Comparison of ENCODE assay signal across 37 cellular contexts in the genomic region with DNA sequence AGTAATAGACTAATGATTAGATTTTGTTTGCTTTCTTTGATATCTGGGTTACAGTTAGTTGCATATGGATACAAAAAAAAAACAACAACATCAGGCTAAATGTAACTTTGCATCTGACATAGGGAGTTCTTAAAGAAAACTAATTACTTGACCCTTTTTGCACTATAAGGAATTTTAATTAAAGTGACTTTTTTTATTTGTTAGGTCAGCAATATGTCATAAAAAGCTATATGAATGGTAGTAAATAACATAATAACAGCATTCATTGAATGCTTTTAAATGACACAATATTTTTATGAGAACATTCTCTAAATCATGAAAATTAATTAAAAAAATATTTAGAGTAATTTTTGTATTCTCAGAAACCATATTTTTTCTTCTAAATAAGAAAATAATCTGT.
"Had no signal": no experiment of that assay in that cellular context is flagged by ENCODE, and none has a peak within 500 bp of the region (broad histone marks: within the 10 kb centered on the region; RNA-seq: fewer than 3 reads in every experiment).

No MANE protein-coding gene starts in this region.

- H3K9me3 ChIP-seq: body of pancreas, breast epithelium had no signal

- DNase-seq: activated B cell treated with CpG ODN at 0.5 μM for 24 hours; activated CD4-positive, alpha-beta memory T cell treated with anti-CD3 and anti-CD28 coated beads for 36 hours; activated CD4-positive, alpha-beta T cell treated with anti-CD3 and anti-CD28 coated beads for 4 hours; activated CD4-positive, alpha-beta T cell treated with anti-CD3 and anti-CD28 coated beads, Interleukin-2, amount 10 ng/mL, durations not matched to agents 24 days and 14 days; activated CD4-positive, alpha-beta T cell treated with anti-CD3 and anti-CD28 coated beads, Interleukin-2, amount 50 U/mL, for 1 hour; activated CD4-positive, alpha-beta T cell treated with anti-CD3 and anti-CD28 coated beads, Interleukin-2, amount 50 U/mL, for 4 hours; activated CD4-positive, CD25-positive, alpha-beta regulatory T cell treated with anti-CD3 and anti-CD28 coated beads, Interleukin-2, amount 50 U/mL, for 72 hours; activated CD8-positive, alpha-beta memory T cell treated with anti-CD3 and anti-CD28 coated beads, Interleukin-2, amount 50 U/mL, for 4 hours; activated CD8-positive, alpha-beta T cell treated with anti-CD3 and anti-CD28 coated beads for 36 hours; activated effector memory CD4-positive, alpha-beta T cell treated with anti-CD3 and anti-CD28 coated beads, Interleukin-2, amount 50 U/mL, for 16 hours; activated gamma-delta T cell treated with Interleukin-2 at 50 U/mL for 16 hours; activated naive CD4-positive, alpha-beta T cell; activated naive CD4-positive, alpha-beta T cell treated with anti-CD3 and anti-CD28 coated beads for 36 hours; activated naive CD4-positive, alpha-beta T cell treated with anti-CD3 and anti-CD28 coated beads, Interleukin-2, amount 50 U/mL, for 16 hours; activated naive CD8-positive, alpha-beta T cell treated with anti-CD3 and anti-CD28 coated beads for 36 hours; activated T-cell treated with anti-CD3 and anti-CD28 coated beads for 4 hours; activated T-cell treated with anti-CD3 and anti-CD28 coated beads, Interleukin-2, amount 50 U/mL, for 1 hour; activated T-cell treated with anti-CD3 and anti-CD28 coated beads, Interleukin-2, amount 50 U/mL, for 4 hours; activated T-cell treated with anti-CD3 and anti-CD28 coated beads, Interleukin-2, amount 50 U/mL, for 72 hours; adrenal gland; amniotic stem cell; aorta; body of pancreas; brain microvascular endothelial cell; central memory CD4-positive, alpha-beta T cell; T-helper 1 cell; T-helper 2 cell; T-helper 9 cell had no signal

- H3K27me3 Mint-ChIP-seq: activated B cell treated with CpG ODN at 0.5 μM for 24 hours; activated CD4-positive, alpha-beta memory T cell treated with anti-CD3 and anti-CD28 coated beads for 36 hours; activated CD4-positive, alpha-beta T cell treated with anti-CD3 and anti-CD28 coated beads, Interleukin-2, amount 10 ng/mL, durations not matched to agents 24 days and 14 days; activated CD8-positive, alpha-beta T cell treated with anti-CD3 and anti-CD28 coated beads for 36 hours; activated naive CD8-positive, alpha-beta T cell treated with anti-CD3 and anti-CD28 coated beads for 36 hours; activated T-helper 17 cell treated with anti-CD3 and anti-CD28 coated beads, Interleukin-2, amount 50 U/mL, for 72 hours had no signal

- H3K27me3 ChIP-seq: adrenal gland, body of pancreas, brain microvascular endothelial cell, breast epithelium had no signal

- H3K4me1 Mint-ChIP-seq: activated B cell treated with CpG ODN at 0.5 μM for 24 hours; activated CD4-positive, alpha-beta T cell treated with anti-CD3 and anti-CD28 coated beads, Interleukin-2, amount 10 ng/mL, durations not matched to agents 24 days and 14 days; activated naive CD8-positive, alpha-beta T cell treated with anti-CD3 and anti-CD28 coated beads for 36 hours; activated T-helper 17 cell treated with anti-CD3 and anti-CD28 coated beads, Interleukin-2, amount 50 U/mL, for 72 hours had no signal

- FAIRE-seq: astrocyte, TTC549 had no signal

- H3K4me3 Mint-ChIP-seq: activated B cell treated with CpG ODN at 0.5 μM for 24 hours; activated CD4-positive, alpha-beta memory T cell treated with anti-CD3 and anti-CD28 coated beads for 36 hours; activated CD4-positive, alpha-beta T cell treated with anti-CD3 and anti-CD28 coated beads, Interleukin-2, amount 10 ng/mL, durations not matched to agents 24 days and 14 days; activated CD8-positive, alpha-beta T cell treated with anti-CD3 and anti-CD28 coated beads for 36 hours; activated naive CD4-positive, alpha-beta T cell treated with anti-CD3 and anti-CD28 coated beads for 36 hours; activated naive CD8-positive, alpha-beta T cell treated with anti-CD3 and anti-CD28 coated beads for 36 hours; activated T-cell treated with anti-CD3 and anti-CD28 coated beads, Interleukin-2, amount 50 U/mL, for 4 hours; activated T-cell treated with anti-CD3 and anti-CD28 coated beads, Interleukin-2, amount 50 U/mL, for 72 hours; activated T-helper 1 cell treated with anti-CD3 and anti-CD28 coated beads, Interleukin-12 subunit alpha, Interleukin-12 subunit beta, Interleukin-2, Interleukin-4 antibody, amounts not matched to agents 30 ng/mL and 10 ng/mL and 1 ng/mL, durations not matched to agents 14 hours and 24 hours and 36 hours; activated T-helper 17 cell treated with anti-CD3 and anti-CD28 coated beads, Interleukin-2, amount 50 U/mL, for 72 hours; T-helper 1 cell treated with Interleukin-12 subunit alpha and Interleukin-12 subunit beta and Interleukin-4 antibody, amounts not matched to agents 30 μg/mL and 1 μg/mL, for 36 hours; T-helper 2 cell treated with Interferon-gamma antibody and Interleukin-4, amounts not matched to agents 5 μg/mL and 100 μg/mL, for 36 hours had no signal

- H3K4me1 ChIP-seq: adrenal gland, body of pancreas, breast epithelium had no signal

- ATAC-seq: activated CD8-positive, alpha-beta T cell treated with anti-CD3 and anti-CD28 coated beads for 36 hours; activated naive CD4-positive, alpha-beta T cell treated with anti-CD3 and anti-CD28 coated beads, Interleukin-2, amount 50 U/mL, for 72 hours; activated T-cell treated with anti-CD3 and anti-CD28 coated beads, Interleukin-2, amount 50 U/mL, for 4 hours; activated T-cell treated with anti-CD3 and anti-CD28 coated beads, Interleukin-2, amount 50 U/mL, for 72 hours; activated T-helper 17 cell treated with anti-CD3 and anti-CD28 coated beads, Interleukin-2, amount 50 U/mL, for 72 hours; body of pancreas had no signal

- H3K4me3 ChIP-seq: adrenal gland, body of pancreas, breast epithelium had no signal

- H3K9me3 Mint-ChIP-seq: activated CD4-positive, alpha-beta T cell treated with anti-CD3 and anti-CD28 coated beads, Interleukin-2, amount 10 ng/mL, durations not matched to agents 24 days and 14 days; activated CD8-positive, alpha-beta T cell treated with anti-CD3 and anti-CD28 coated beads for 36 hours; activated T-helper 1 cell treated with anti-CD3 and anti-CD28 coated beads, Interleukin-12 subunit alpha, Interleukin-12 subunit beta, Interleukin-2, Interleukin-4 antibody, amounts not matched to agents 30 ng/mL and 10 ng/mL and 1 ng/mL, durations not matched to agents 14 hours and 24 hours and 36 hours had no signal

- H3K36me3 Mint-ChIP-seq: activated CD4-positive, alpha-beta memory T cell treated with anti-CD3 and anti-CD28 coated beads for 36 hours; activated naive CD4-positive, alpha-beta T cell treated with anti-CD3 and anti-CD28 coated beads, Interleukin-2, amount 50 U/mL, for 72 hours; activated naive CD8-positive, alpha-beta T cell treated with anti-CD3 and anti-CD28 coated beads for 36 hours had no signal

- H3K27ac ChIP-seq: adrenal gland, body of pancreas, brain microvascular endothelial cell, breast epithelium, VCaP had no signal

- H3K27ac Mint-ChIP-seq: activated B cell treated with CpG ODN at 0.5 μM for 24 hours; activated CD4-positive, alpha-beta memory T cell treated with anti-CD3 and anti-CD28 coated beads for 36 hours; activated CD4-positive, alpha-beta T cell treated with anti-CD3 and anti-CD28 coated beads, Interleukin-2, amount 10 ng/mL, durations not matched to agents 24 days and 14 days; activated CD8-positive, alpha-beta T cell treated with anti-CD3 and anti-CD28 coated beads for 36 hours; activated naive CD4-positive, alpha-beta T cell treated with anti-CD3 and anti-CD28 coated beads for 36 hours; activated naive CD4-positive, alpha-beta T cell treated with anti-CD3 and anti-CD28 coated beads, Interleukin-2, amount 50 U/mL, for 72 hours; activated naive CD8-positive, alpha-beta T cell treated with anti-CD3 and anti-CD28 coated beads for 36 hours; activated T-cell treated with anti-CD3 and anti-CD28 coated beads, Interleukin-2, amount 50 U/mL, for 72 hours; activated T-helper 1 cell treated with anti-CD3 and anti-CD28 coated beads, Interleukin-12 subunit alpha, Interleukin-12 subunit beta, Interleukin-2, Interleukin-4 antibody, amounts not matched to agents 30 ng/mL and 10 ng/mL and 1 ng/mL, durations not matched to agents 14 hours and 24 hours and 36 hours; activated T-helper 17 cell treated with anti-CD3 and anti-CD28 coated beads, Interleukin-2, amount 50 U/mL, for 72 hours; T-helper 1 cell treated with Interleukin-12 subunit alpha and Interleukin-12 subunit beta and Interleukin-4 antibody, amounts not matched to agents 30 μg/mL and 1 μg/mL, for 36 hours; T-helper 2 cell treated with Interferon-gamma antibody and Interleukin-4, amounts not matched to agents 5 μg/mL and 100 μg/mL, for 36 hours had no signal

- H3K36me3 ChIP-seq: adrenal gland, brain microvascular endothelial cell, breast epithelium had no signal
